12 cellular contexts compared by ENCODE assay signal in the genomic region with DNA sequence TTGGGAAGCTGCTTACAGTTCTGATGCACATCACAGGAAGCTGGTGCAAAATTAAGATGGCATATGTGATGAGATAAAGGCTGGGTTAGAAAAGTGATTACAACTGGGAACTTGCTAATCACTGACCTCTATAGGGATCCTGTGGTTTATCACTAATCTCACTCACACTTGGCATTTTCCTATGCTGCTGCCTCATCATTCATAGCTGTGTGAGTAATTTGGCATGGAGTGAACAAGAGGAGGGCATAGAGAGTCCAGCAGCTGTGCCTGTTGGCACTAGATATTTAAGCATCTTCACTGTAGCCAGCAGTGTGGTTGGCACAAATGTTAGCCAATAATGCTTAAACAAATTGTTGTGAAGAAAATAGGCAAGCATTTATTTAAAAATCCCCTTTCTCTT.
DNase-seq lines count a peak whose midpoint lies in the region; ATAC-seq and TF ChIP-seq lines count a peak whose summit lies in the region.
"Had no signal": no experiment of that assay in that cellular context is flagged by ENCODE, and none has a peak within 500 bp of the region (broad histone marks: within the 10 kb centered on the region; RNA-seq: fewer than 3 reads in every experiment).

No MANE protein-coding gene starts in this region.

- H3K4me1 ChIP-seq in psoas muscle = peaks cover 40% of the 10 kb centered on the region

- no peak for TF ChIP-seq CTCF in psoas muscle (IDR thresholded peaks at IDR 0.05)

- no peak overlapping the region for H3K27ac ChIP-seq in epithelial cell of prostate
- peak overlapping the region; percentile 24 for H3K27ac ChIP-seq in psoas muscle
- H3K27ac ChIP-seq: 22Rv1, body of pancreas had no signal

- no peak overlapping the region for H3K4me3 ChIP-seq in psoas muscle
- H3K4me3 ChIP-seq: body of pancreas had no signal

- no peaks in the 10 kb centered on the region for H3K9me3 ChIP-seq in psoas muscle
- H3K9me3 ChIP-seq: body of pancreas had no signal

- DNase-seq in DMS 273 (lab: John Stamatoyannopoulos, UW; ENCODE audit: unreplicated experiment) (peak; percentile 63), DMS 273 treated with DMSO at 0.1 percent for 48 hours (lab: John Stamatoyannopoulos, UW) (no peak), NCI-H774 (lab: John Stamatoyannopoulos, UW) (peak; percentile 54), epithelial cell of prostate (ENCODE audit: low read depth, low spot score) (peak; percentile 33), psoas muscle (no peak), T-helper 9 cell (no peak)
- DNase-seq: activated B cell treated with CpG ODN at 0.5 μM for 24 hours, body of pancreas, NCI-H1048 had no signal

- H3K27me3 ChIP-seq in psoas muscle (ENCODE audit: insufficient read depth in 3 of 3, low read length in 2 of 3) = no peaks in the 10 kb centered on the region
- H3K27me3 ChIP-seq: body of pancreas had no signal

- intact Hi-C loops in psoas muscle (cut with DNase I) = no loop called here

- no peaks in the 10 kb centered on the region for H3K36me3 ChIP-seq in psoas muscle (ENCODE audit: insufficient read depth in 1 of 2, low read depth in 1 of 2)

- peak; percentile 89 to 96 (median 94) for ATAC-seq in psoas muscle
- ATAC-seq in GM18909 (IDR thresholded peaks at IDR 0.05; ENCODE audit: poor library complexity, unreplicated experiment) = no peak
- no peak for ATAC-seq in HG03460 (IDR thresholded peaks at IDR 0.05; ENCODE audit: unreplicated experiment)
- ATAC-seq: body of pancreas had no signal

Comparison
In these comparisons a context has a peak if more than half of its experiments do, and no peak if none do; other contexts are left out.
1. DNase-seq: peak in DMS 273 (single experiment), NCI-H774 (single experiment) and epithelial cell of prostate (single experiment); none in DMS 273 treated with DMSO at 0.1 percent for 48 hours (single experiment), psoas muscle (0 of 2) and T-helper 9 cell (single experiment).
2. ATAC-seq: peak in psoas muscle (4 of 4); none in GM18909 (single experiment) and HG03460 (single experiment).